15 cellular contexts compared by ENCODE assay signal in genomic region chr1:53574621-53575020, GRCh38.
DNase-seq lines count a peak whose midpoint lies in the region; ATAC-seq and TF ChIP-seq lines count a peak whose summit lies in the region.
"Had no signal": no experiment of that assay in that cellular context is flagged by ENCODE, and none has a peak within 500 bp of the region (broad histone marks: within the 10 kb centered on the region; RNA-seq: fewer than 3 reads in every experiment).

No MANE protein-coding gene starts in this region.

- H3K27ac Mint-ChIP-seq in activated naive CD4-positive, alpha-beta T cell treated with anti-CD3 and anti-CD28 coated beads for 36 hours, result no peak overlapping the region
- H3K27ac Mint-ChIP-seq in activated naive CD4-positive, alpha-beta T cell treated with anti-CD3 and anti-CD28 coated beads, Interleukin-2, amount 10 ng/mL, durations not matched to agents 7 days and 5 days, result no peak overlapping the region
- H3K27ac Mint-ChIP-seq in natural killer cell treated with Interleukin-12 subunit alpha and Interleukin-12 subunit beta and Interleukin-15 and Interleukin-18, amount 100 ng/mL, for 72 hours, result no peak overlapping the region

- DNase-seq in activated naive CD4-positive, alpha-beta T cell treated with anti-CD3 and anti-CD28 coated beads for 36 hours, result peak; percentile 1
- no peak for DNase-seq in activated naive CD4-positive, alpha-beta T cell treated with anti-CD3 and anti-CD28 coated beads, Interleukin-2, amount 10 ng/mL, durations not matched to agents 7 days and 5 days
- DNase-seq in WERI-Rb-1 (peak; percentile 1), aorta (peak; percentile 20 to 36)
- peak; percentile 25 for DNase-seq in natural killer cell treated with Interleukin-12 subunit alpha and Interleukin-12 subunit beta and Interleukin-15 and Interleukin-18, amount 100 ng/mL, for 72 hours (ENCODE audit: low spot score)
- DNase-seq: AML-193; CD4-positive, alpha-beta memory T cell; DND-41; GDM1; GOT3; KG1; MM.1S; NCI-H1105 had no signal

- no peaks in the 10 kb centered on the region for H3K4me1 ChIP-seq in aorta (ENCODE audit: control insufficient read depth in 1 of 2, insufficient read depth in 2 of 2, low read length in 2 of 2)

- H3K36me3 Mint-ChIP-seq in activated naive CD4-positive, alpha-beta T cell treated with anti-CD3 and anti-CD28 coated beads for 36 hours (ENCODE audit: low read depth), result no peaks in the 10 kb centered on the region
- H3K36me3 Mint-ChIP-seq in activated naive CD4-positive, alpha-beta T cell treated with anti-CD3 and anti-CD28 coated beads, Interleukin-2, amount 10 ng/mL, durations not matched to agents 7 days and 5 days, result no peaks in the 10 kb centered on the region
- no peaks in the 10 kb centered on the region for H3K36me3 Mint-ChIP-seq in natural killer cell treated with Interleukin-12 subunit alpha and Interleukin-12 subunit beta and Interleukin-15 and Interleukin-18, amount 100 ng/mL, for 72 hours
- H3K36me3 Mint-ChIP-seq: CD4-positive, alpha-beta memory T cell had no signal

- TF ChIP-seq CTCF in WERI-Rb-1 (IDR thresholded peaks at IDR 0.05; ENCODE audit: low read depth, low read length), result no peak

- no peak overlapping the region for H3K4me3 Mint-ChIP-seq in activated naive CD4-positive, alpha-beta T cell treated with anti-CD3 and anti-CD28 coated beads for 36 hours
- no peak overlapping the region for H3K4me3 Mint-ChIP-seq in activated naive CD4-positive, alpha-beta T cell treated with anti-CD3 and anti-CD28 coated beads, Interleukin-2, amount 10 ng/mL, durations not matched to agents 7 days and 5 days
- no peak overlapping the region for H3K4me3 Mint-ChIP-seq in natural killer cell treated with Interleukin-12 subunit alpha and Interleukin-12 subunit beta and Interleukin-15 and Interleukin-18, amount 100 ng/mL, for 72 hours
- H3K4me3 Mint-ChIP-seq: CD4-positive, alpha-beta memory T cell had no signal

- H3K36me3 ChIP-seq in WERI-Rb-1 (no peaks in the 10 kb centered on the region), aorta (ENCODE audit: control insufficient read depth in 1 of 2, insufficient read depth in 2 of 2, low read length in 1 of 2) (no peaks in the 10 kb centered on the region)

- no peaks in the 10 kb centered on the region for H3K27me3 Mint-ChIP-seq in activated naive CD4-positive, alpha-beta T cell treated with anti-CD3 and anti-CD28 coated beads for 36 hours (ENCODE audit: low read depth)
- H3K27me3 Mint-ChIP-seq in activated naive CD4-positive, alpha-beta T cell treated with anti-CD3 and anti-CD28 coated beads, Interleukin-2, amount 10 ng/mL, durations not matched to agents 7 days and 5 days, result peaks cover 36% of the 10 kb centered on the region
- H3K27me3 Mint-ChIP-seq in natural killer cell treated with Interleukin-12 subunit alpha and Interleukin-12 subunit beta and Interleukin-15 and Interleukin-18, amount 100 ng/mL, for 72 hours, result peaks cover 28 to 33% of the 10 kb centered on the region in 2 donors

- H3K9me3 Mint-ChIP-seq in activated naive CD4-positive, alpha-beta T cell treated with anti-CD3 and anti-CD28 coated beads for 36 hours, result no peaks in the 10 kb centered on the region
- H3K9me3 Mint-ChIP-seq in activated naive CD4-positive, alpha-beta T cell treated with anti-CD3 and anti-CD28 coated beads, Interleukin-2, amount 10 ng/mL, durations not matched to agents 7 days and 5 days, result no peaks in the 10 kb centered on the region
- no peaks in the 10 kb centered on the region for H3K9me3 Mint-ChIP-seq in natural killer cell treated with Interleukin-12 subunit alpha and Interleukin-12 subunit beta and Interleukin-15 and Interleukin-18, amount 100 ng/mL, for 72 hours
- H3K9me3 Mint-ChIP-seq: CD4-positive, alpha-beta memory T cell had no signal

- H3K4me3 ChIP-seq in WERI-Rb-1 (ENCODE audit: low read depth, low read length), result no peak overlapping the region
- no peak overlapping the region for H3K4me3 ChIP-seq in aorta (ENCODE audit: low read length in 2 of 2)

- H3K27me3 ChIP-seq in WERI-Rb-1 (ENCODE audit: insufficient read depth, low read depth, severe bottlenecking), result no peaks in the 10 kb centered on the region
- no peaks in the 10 kb centered on the region for H3K27me3 ChIP-seq in aorta (ENCODE audit: control insufficient read depth in 1 of 2, insufficient read depth in 2 of 2, low read length in 1 of 2)

- no peak overlapping the region for H3K27ac ChIP-seq in WERI-Rb-1
- H3K27ac ChIP-seq in aorta (ENCODE audit: low read depth in 1 of 2, low read length in 2 of 2), result no peak overlapping the region

- intact Hi-C loops in activated naive CD4-positive, alpha-beta T cell treated with anti-CD3 and anti-CD28 coated beads for 36 hours (cut with micrococcal nuclease), result no loop called here
- intact Hi-C loops in aorta (cut with DNase I), result no loop called here

- CTCF ChIA-PET in activated naive CD4-positive, alpha-beta T cell treated with anti-CD3 and anti-CD28 coated beads for 36 hours (lab: Charles Lee), result no interaction called here
- CTCF ChIA-PET in activated naive CD4-positive, alpha-beta T cell treated with anti-CD3 and anti-CD28 coated beads, Interleukin-2, amount 10 ng/mL, durations not matched to agents 7 days and 5 days (lab: Charles Lee), result no interaction called here

- no peaks in the 10 kb centered on the region for H3K4me1 Mint-ChIP-seq in activated naive CD4-positive, alpha-beta T cell treated with anti-CD3 and anti-CD28 coated beads for 36 hours (ENCODE audit: low read depth)
- no peaks in the 10 kb centered on the region for H3K4me1 Mint-ChIP-seq in activated naive CD4-positive, alpha-beta T cell treated with anti-CD3 and anti-CD28 coated beads, Interleukin-2, amount 10 ng/mL, durations not matched to agents 7 days and 5 days
- H3K4me1 Mint-ChIP-seq in natural killer cell treated with Interleukin-12 subunit alpha and Interleukin-12 subunit beta and Interleukin-15 and Interleukin-18, amount 100 ng/mL, for 72 hours (ENCODE audit: low read depth in 2 of 2), result peaks cover 8 to 21% of the 10 kb centered on the region in 2 donors

- H3K9me3 ChIP-seq in WERI-Rb-1 (ENCODE audit: severe bottlenecking) (no peaks in the 10 kb centered on the region), aorta (ENCODE audit: control insufficient read depth, low read length) (no peaks in the 10 kb centered on the region)

- WGBS in aorta, 2 donors, result 64% methylated on average over 4 of the region's 4 CpGs

- ATAC-seq in natural killer cell treated with Interleukin-12 subunit alpha and Interleukin-12 subunit beta and Interleukin-15 and Interleukin-18, amount 100 ng/mL, for 72 hours, result no peak
- ATAC-seq in aorta (ENCODE audit: low FRiP score) (no peak), HG03520 (IDR thresholded peaks at IDR 0.05; ENCODE audit: unreplicated experiment) (no peak), HG03175 (IDR thresholded peaks at IDR 0.05; ENCODE audit: unreplicated experiment) (no peak)
